In the genomic region with DNA sequence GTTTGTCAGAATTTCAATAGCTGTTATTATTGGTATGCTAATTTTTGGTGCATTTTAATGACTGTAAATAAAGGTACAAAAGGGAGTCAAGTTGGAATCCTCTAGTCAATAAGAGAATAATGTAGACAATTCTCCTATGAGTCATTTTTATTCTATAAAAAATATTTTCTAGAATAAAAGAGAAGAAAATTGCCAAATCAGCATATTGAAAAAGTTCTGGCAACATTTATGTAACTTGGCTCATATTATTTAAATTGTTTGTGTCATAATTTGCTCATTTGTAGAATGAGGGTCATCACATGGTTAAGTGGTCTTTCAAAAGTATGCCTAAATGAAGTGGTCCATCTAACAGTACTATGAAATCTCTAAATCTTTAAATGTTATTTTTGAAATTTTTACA, we compare ENCODE assay signal across 25 cellular contexts.
"Had no signal": no experiment of that assay in that cellular context is flagged by ENCODE, and none has a peak within 500 bp of the region (broad histone marks: within the 10 kb centered on the region; RNA-seq: fewer than 3 reads in every experiment).

No MANE protein-coding gene starts in this region.

- H3K27ac ChIP-seq: coronary artery, dorsolateral prefrontal cortex, esophagus squamous epithelium, gastrocnemius medialis, heart right ventricle, left lung, lower lobe of right lung had no signal

- ATAC-seq: esophagus mucosa, gastrocnemius medialis, heart right ventricle, left cardiac atrium, left lung, left ventricle myocardium superior, lower lobe of right lung, mucosa of descending colon had no signal

- H3K27me3 ChIP-seq: dorsolateral prefrontal cortex, esophagus squamous epithelium, gastrocnemius medialis, heart right ventricle, left lung had no signal

- DNase-seq: dermis blood vessel endothelial cell; dorsolateral prefrontal cortex; effector CD4-positive, alpha-beta T cell; effector memory CD4-positive, alpha-beta T cell; esophagus squamous epithelium; foreskin fibroblast; foreskin melanocyte; gastrocnemius medialis; glutamatergic neuron; head of caudate nucleus; heart right ventricle; hippocampal formation; left cardiac atrium; left lung; left ventricle myocardium superior; lower lobe of right lung; mesenchymal stem cell; mucosa of descending colon; naive B cell had no signal

- H3K4me1 ChIP-seq: esophagus squamous epithelium, gastrocnemius medialis, heart right ventricle, left lung, lower lobe of right lung had no signal

- H3K36me3 ChIP-seq: esophagus squamous epithelium, gastrocnemius medialis, heart right ventricle, left lung, lower lobe of right lung had no signal

- H3K4me3 ChIP-seq: coronary artery, dorsolateral prefrontal cortex, esophagus squamous epithelium, gastrocnemius medialis, heart right ventricle, left lung, lower lobe of right lung, mucosa of descending colon had no signal

- FAIRE-seq: colon, endothelial cell of umbilical vein, islet of Langerhans, keratinocyte had no signal

- H3K9me3 ChIP-seq: esophagus squamous epithelium, gastrocnemius medialis, left lung, lower lobe of right lung had no signal
